Comparison of ENCODE assay signal across 8 cellular contexts in the genomic region with DNA sequence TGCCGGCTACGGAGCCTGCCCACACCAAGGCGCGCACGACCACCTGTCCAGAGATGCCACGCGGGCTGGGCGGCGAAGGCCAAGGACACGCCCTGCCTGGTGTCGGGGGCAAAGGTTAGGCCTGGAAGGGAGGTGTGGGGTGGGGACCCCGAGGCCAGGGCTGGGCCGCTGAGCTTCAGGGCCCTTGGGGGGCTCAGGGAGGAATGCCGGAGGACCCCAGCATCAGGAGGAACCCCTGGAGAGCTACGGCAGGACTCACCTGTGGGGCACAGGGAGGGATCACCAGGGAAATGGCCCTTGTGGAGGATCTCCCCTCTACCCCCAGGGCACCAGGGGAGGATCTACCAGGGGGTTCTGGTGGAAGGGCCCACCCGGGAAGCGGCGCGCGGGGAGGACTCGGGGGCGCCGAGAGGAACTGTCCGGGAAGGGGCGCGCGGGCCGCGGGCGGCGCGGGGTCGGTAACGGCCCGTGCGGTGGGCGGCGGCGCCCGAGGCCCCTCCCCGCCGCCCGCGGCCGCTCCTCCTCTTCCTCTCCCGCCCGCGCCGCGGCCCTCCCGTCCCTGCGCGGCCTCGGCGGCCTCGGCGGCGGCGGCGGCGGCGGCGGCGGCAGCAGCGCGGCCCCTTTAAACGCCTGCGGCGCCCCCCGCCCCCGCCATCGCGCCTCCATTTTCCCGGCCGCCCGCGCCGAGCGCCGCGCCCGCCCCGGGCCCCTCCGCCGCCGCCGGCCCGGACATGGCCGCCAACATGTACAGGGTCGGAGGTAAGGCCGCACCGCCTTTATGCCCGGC. TPM values are rescaled to one million over a fixed set of nuclear protein-coding genes. Genes with fewer than 3 reads are reported as not detected.
DNase-seq lines count a peak whose midpoint lies in the region; ATAC-seq and TF ChIP-seq lines count a peak whose summit lies in the region.

MTA1 (plus strand) TSS at position 523 of the 787 bp plus-strand sequence; CDS start at position 732, 209 bp downstream.

- H3K36me3 ChIP-seq in ES-I3 (ENCODE audit: insufficient read depth, low read length) (no peaks in the 10 kb centered on the region), Panc1 (ENCODE audit: control insufficient read depth, insufficient read depth, low read length) (peaks cover 5% of the 10 kb centered on the region; the same call in 1 of the 2 replicates), parathyroid adenoma (ENCODE audit: control insufficient read depth, insufficient read depth, low read length) (no peaks in the 10 kb centered on the region)

- no peaks in the 10 kb centered on the region for H3K27me3 ChIP-seq in Panc1 (ENCODE audit: control insufficient read depth, insufficient read depth, low read length)
- H3K27me3 ChIP-seq in parathyroid adenoma (ENCODE audit: control insufficient read depth, insufficient read depth, low read length), result no peaks in the 10 kb centered on the region

- intact Hi-C loops in Panc1 (cut with micrococcal nuclease; ENCODE audit: unreplicated experiment) (no loop called here), Right ventricle myocardium inferior (cut with DNase I) (no loop called here)

- peak within 1 kb of the TSS; percentile 98 for H3K4me2 ChIP-seq in parathyroid adenoma (ENCODE audit: low read length)

- ATAC-seq in Panc1 (peak; percentile 82), Right ventricle myocardium inferior (peak; percentile 39), GM18909 (IDR thresholded peaks at IDR 0.05; ENCODE audit: poor library complexity, unreplicated experiment) (no peak), GM18870 (IDR thresholded peaks at IDR 0.05; ENCODE audit: unreplicated experiment) (no peak)

- in situ Hi-C loops in Panc1 (cut with HindIII; ENCODE audit: low pct_unique_long_range_greater_than_20kb, low sequenced_read_pairs), result no loop called here

- H2AFZ ChIP-seq in parathyroid adenoma, result peak within 1 kb of the TSS; percentile 99

- H3K9ac ChIP-seq in ES-I3 (ENCODE audit: low read depth, low read length), result peak within 1 kb of the TSS; percentile 92
- H3K9ac ChIP-seq in parathyroid adenoma, result no peak within 1 kb of the TSS

- DNase-seq in HEK293T (ENCODE audit: extremely low spot score) (peak; percentile 76), Panc1 (ENCODE audit: low read depth, low spot score) (no peak), Right ventricle myocardium inferior (ENCODE audit: missing footprints) (no peak)
- peak; percentile 56 for DNase-seq in activated naive CD4-positive, alpha-beta T cell treated with anti-CD3 and anti-CD28 coated beads, Interleukin-2, amount 50 U/mL, for 16 hours

- H3K9me3 ChIP-seq in ES-I3 (ENCODE audit: control insufficient read depth, insufficient read depth, low read length) (no peaks in the 10 kb centered on the region), Panc1 (ENCODE audit: control insufficient read depth, insufficient read depth, low read depth, low read length) (no peaks in the 10 kb centered on the region), parathyroid adenoma (ENCODE audit: control insufficient read depth, low read length) (no peaks in the 10 kb centered on the region)

- BruUV-seq in Panc1 (replicated peaks; lab: Mats Ljungman, UMichigan), result no TSS peak

- TF ChIP-seq CTCF in Panc1 (IDR thresholded peaks at IDR 0.05) (no peak), parathyroid adenoma (IDR thresholded peaks at IDR 0.05) (no peak)

- peaks cover 4% of the 10 kb centered on the region; the same call in 1 of the 2 replicates for H3K4me1 ChIP-seq in ES-I3 (ENCODE audit: insufficient read depth, low read length)
- H3K4me1 ChIP-seq in Panc1 (ENCODE audit: control insufficient read depth, insufficient read depth, low read length), result peaks cover 19% of the 10 kb centered on the region
- peaks cover 14% of the 10 kb centered on the region for H3K4me1 ChIP-seq in parathyroid adenoma

- peak within 1 kb of the TSS; percentile 74 for H3K4me3 ChIP-seq in Panc1 (ENCODE audit: low read depth in 2 of 2, low read length in 2 of 2)
- peak within 1 kb of the TSS; percentile 65 for H3K4me3 ChIP-seq in parathyroid adenoma (ENCODE audit: low read depth, low read length)

- peak within 1 kb of the TSS; percentile 82 for H3K27ac ChIP-seq in Panc1 (ENCODE audit: low read length)
- no peak within 1 kb of the TSS for H3K27ac ChIP-seq in parathyroid adenoma

- peaks cover 8% of the 10 kb centered on the region for H3K79me2 ChIP-seq in parathyroid adenoma

- CTCF ChIA-PET in HEK293T (lab: Yijun Ruan, JAX) (no interaction called here), Panc1 (lab: Charles Lee) (no interaction called here)

- POLR2A ChIA-PET in HEK293T (lab: Yijun Ruan, JAX), result interaction anchor here (1.0 kb wide), 1 partner anchor 70 kb away, joined by 7 read pairs; no protein-coding TSS in a partner anchor
- POLR2A ChIA-PET in Panc1 (lab: Charles Lee), result no interaction called here

TF ChIP-seq in HEK293T, 16 proteins besides CTCF, POLR2A, EP300 and RAD21:
- TF ChIP-seq FOXM1 (IDR thresholded peaks at IDR 0.05; ENCODE audit: borderline replicate concordance), result no peak
- TF ChIP-seq FOXK2 (IDR thresholded peaks at IDR 0.05), result no peak
- TF ChIP-seq FOXA1 (IDR thresholded peaks at IDR 0.05), result no peak
- TF ChIP-seq CTBP1 (IDR thresholded peaks at IDR 0.05; ENCODE audit: borderline replicate concordance), result no peak
- no peak for TF ChIP-seq SUZ12 (IDR thresholded peaks at IDR 0.05)
- TF ChIP-seq L3MBTL2 (conservative IDR thresholded peaks at IDR 0.05), result no peak
- TF ChIP-seq ZNF384 (IDR thresholded peaks at IDR 0.05), result no peak
- TF ChIP-seq PKNOX1 (IDR thresholded peaks at IDR 0.05), result no peak
- TF ChIP-seq NFRKB (IDR thresholded peaks at IDR 0.05), result no peak
- no peak for TF ChIP-seq BHLHE40 (IDR thresholded peaks at IDR 0.05; ENCODE audit: borderline replicate concordance)
- TF ChIP-seq SP1 (IDR thresholded peaks at IDR 0.05), result no peak
- no peak for TF ChIP-seq LEF1 (IDR thresholded peaks at IDR 0.05; ENCODE audit: borderline replicate concordance)
- TF ChIP-seq ARNT (IDR thresholded peaks at IDR 0.05), result no peak
- TF ChIP-seq TARDBP (IDR thresholded peaks at IDR 0.05), result no peak
- no peak for TF ChIP-seq HDGF (IDR thresholded peaks at IDR 0.05; ENCODE audit: borderline replicate concordance)
- no peak for TF ChIP-seq ELF4 (IDR thresholded peaks at IDR 0.05)

RNA-seq across cellular contexts. Expression of gene MTA1, which starts in this region (rescaled TPM):
- total RNA-seq in Panc1 (2021; ENCODE audit: unreplicated experiment) (105 TPM), Right ventricle myocardium inferior (192 TPM)
- 102 TPM for polyA plus RNA-seq in Panc1 (2012; ENCODE audit: insufficient read length)

Comparison
In these comparisons a context has a peak if more than half of its experiments do, and no peak if none do; other contexts are left out.
1. DNase-seq: peak in HEK293T (single experiment) and activated naive CD4-positive, alpha-beta T cell treated with anti-CD3 and anti-CD28 coated beads, Interleukin-2, amount 50 U/mL, for 16 hours (single experiment); none in Panc1 (single experiment) and Right ventricle myocardium inferior (single experiment).
2. ATAC-seq: peak in Panc1 (single experiment) and Right ventricle myocardium inferior (single experiment); none in GM18909 (single experiment) and GM18870 (single experiment).